In genomic region chr12:50604640-50604920, GRCh38 we compare ENCODE assay signal across 29 cellular contexts.
"Had no signal": no experiment of that assay in that cellular context is flagged by ENCODE, and none has a peak within 500 bp of the region (broad histone marks: within the 10 kb centered on the region; RNA-seq: fewer than 3 reads in every experiment).

No MANE protein-coding gene starts in this region.

- DNase-seq: activated CD4-positive, alpha-beta memory T cell treated with anti-CD3 and anti-CD28 coated beads, Interleukin-2, amount 10 ng/mL, durations not matched to agents 7 days and 5 days; activated CD4-positive, alpha-beta T cell treated with anti-CD3 and anti-CD28 coated beads for 1 hour; activated CD4-positive, alpha-beta T cell treated with anti-CD3 and anti-CD28 coated beads for 4 hours; activated CD4-positive, alpha-beta T cell treated with anti-CD3 and anti-CD28 coated beads, Interleukin-2, amount 10 ng/mL, durations not matched to agents 7 days and 5 days; activated CD4-positive, alpha-beta T cell treated with anti-CD3 and anti-CD28 coated beads, Interleukin-2, amount 50 U/mL, for 4 hours; activated CD8-positive, alpha-beta memory T cell treated with anti-CD3 and anti-CD28 coated beads, Interleukin-2, amount 50 U/mL, for 48 hours; activated gamma-delta T cell; activated naive CD4-positive, alpha-beta T cell; activated naive CD4-positive, alpha-beta T cell treated with anti-CD3 and anti-CD28 coated beads, Interleukin-2, amount 10 ng/mL, durations not matched to agents 7 days and 5 days; activated naive CD8-positive, alpha-beta T cell treated with anti-CD3 and anti-CD28 coated beads, Interleukin-2, amount 10 ng/mL, durations not matched to agents 7 days and 5 days; activated T-cell treated with anti-CD3 and anti-CD28 coated beads for 4 hours; activated T-cell treated with anti-CD3 and anti-CD28 coated beads, Interleukin-2, amount 50 U/mL, for 24 hours; activated T-cell treated with anti-CD3 and anti-CD28 coated beads, Interleukin-2, amount 50 U/mL, for 72 hours; central memory CD4-positive, alpha-beta T cell; cerebellar nuclear complex; dorsolateral prefrontal cortex; effector memory CD4-positive, alpha-beta T cell; endodermal cell; foreskin fibroblast; head of caudate nucleus; T-helper 2 cell had no signal

- H3K4me3 ChIP-seq: ascending aorta, breast epithelium, cardiac muscle cell, coronary artery, dorsolateral prefrontal cortex had no signal

- H3K4me3 Mint-ChIP-seq: activated CD4-positive, alpha-beta memory T cell treated with anti-CD3 and anti-CD28 coated beads, Interleukin-2, amount 10 ng/mL, durations not matched to agents 7 days and 5 days; activated CD4-positive, alpha-beta T cell treated with anti-CD3 and anti-CD28 coated beads, Interleukin-2, amount 10 ng/mL, durations not matched to agents 7 days and 5 days; activated naive CD4-positive, alpha-beta T cell treated with anti-CD3 and anti-CD28 coated beads, Interleukin-2, amount 10 ng/mL, durations not matched to agents 7 days and 5 days; activated naive CD8-positive, alpha-beta T cell treated with anti-CD3 and anti-CD28 coated beads, Interleukin-2, amount 10 ng/mL, durations not matched to agents 7 days and 5 days; activated T-cell treated with anti-CD3 and anti-CD28 coated beads, Interleukin-2, amount 50 U/mL, for 24 hours; activated T-cell treated with anti-CD3 and anti-CD28 coated beads, Interleukin-2, amount 50 U/mL, for 72 hours; brain; dendritic cell treated with granulocyte-macrophage colony-stimulating factor and Interleukin-4, amounts not matched to agents 40 ng/mL and 50 ng/mL, for 4 days; endodermal cell; WTC11 had no signal

- H3K27ac Mint-ChIP-seq: activated CD4-positive, alpha-beta memory T cell treated with anti-CD3 and anti-CD28 coated beads, Interleukin-2, amount 10 ng/mL, durations not matched to agents 7 days and 5 days; activated CD4-positive, alpha-beta T cell treated with anti-CD3 and anti-CD28 coated beads, Interleukin-2, amount 10 ng/mL, durations not matched to agents 7 days and 5 days; activated naive CD4-positive, alpha-beta T cell treated with anti-CD3 and anti-CD28 coated beads, Interleukin-2, amount 10 ng/mL, durations not matched to agents 7 days and 5 days; activated naive CD4-positive, alpha-beta T cell treated with anti-CD3 and anti-CD28 coated beads, Interleukin-2, amount 50 U/mL, for 72 hours; activated naive CD8-positive, alpha-beta T cell treated with anti-CD3 and anti-CD28 coated beads, Interleukin-2, amount 10 ng/mL, durations not matched to agents 7 days and 5 days; activated T-cell treated with anti-CD3 and anti-CD28 coated beads, Interleukin-2, amount 50 U/mL, for 24 hours; activated T-cell treated with anti-CD3 and anti-CD28 coated beads, Interleukin-2, amount 50 U/mL, for 72 hours; dendritic cell treated with granulocyte-macrophage colony-stimulating factor and Interleukin-4, amounts not matched to agents 40 ng/mL and 50 ng/mL, for 4 days; endodermal cell; WTC11 had no signal

- H3K27ac ChIP-seq: ascending aorta, breast epithelium, coronary artery had no signal

- H3K36me3 ChIP-seq: ascending aorta, breast epithelium, cardiac muscle cell had no signal

- H3K9me3 ChIP-seq: ascending aorta, breast epithelium had no signal

- H3K27me3 ChIP-seq: ascending aorta, breast epithelium, cardiac muscle cell, dorsolateral prefrontal cortex had no signal

- H3K9me3 Mint-ChIP-seq: activated CD4-positive, alpha-beta memory T cell treated with anti-CD3 and anti-CD28 coated beads, Interleukin-2, amount 10 ng/mL, durations not matched to agents 7 days and 5 days; activated CD4-positive, alpha-beta T cell treated with anti-CD3 and anti-CD28 coated beads, Interleukin-2, amount 10 ng/mL, durations not matched to agents 7 days and 5 days; activated naive CD4-positive, alpha-beta T cell treated with anti-CD3 and anti-CD28 coated beads, Interleukin-2, amount 10 ng/mL, durations not matched to agents 7 days and 5 days; activated naive CD4-positive, alpha-beta T cell treated with anti-CD3 and anti-CD28 coated beads, Interleukin-2, amount 50 U/mL, for 72 hours; activated naive CD8-positive, alpha-beta T cell treated with anti-CD3 and anti-CD28 coated beads, Interleukin-2, amount 10 ng/mL, durations not matched to agents 7 days and 5 days; activated T-cell treated with anti-CD3 and anti-CD28 coated beads, Interleukin-2, amount 50 U/mL, for 24 hours; activated T-cell treated with anti-CD3 and anti-CD28 coated beads, Interleukin-2, amount 50 U/mL, for 72 hours; dendritic cell treated with granulocyte-macrophage colony-stimulating factor and Interleukin-4, amounts not matched to agents 40 ng/mL and 50 ng/mL, for 4 days; endodermal cell had no signal

- ATAC-seq: activated naive CD4-positive, alpha-beta T cell treated with anti-CD3 and anti-CD28 coated beads, Interleukin-2, amount 50 U/mL, for 72 hours; activated T-cell treated with anti-CD3 and anti-CD28 coated beads, Interleukin-2, amount 50 U/mL, for 72 hours; WTC11 had no signal

- H3K27me3 Mint-ChIP-seq: activated CD4-positive, alpha-beta memory T cell treated with anti-CD3 and anti-CD28 coated beads, Interleukin-2, amount 10 ng/mL, durations not matched to agents 7 days and 5 days; activated CD4-positive, alpha-beta T cell treated with anti-CD3 and anti-CD28 coated beads, Interleukin-2, amount 10 ng/mL, durations not matched to agents 7 days and 5 days; activated naive CD4-positive, alpha-beta T cell treated with anti-CD3 and anti-CD28 coated beads, Interleukin-2, amount 10 ng/mL, durations not matched to agents 7 days and 5 days; activated naive CD8-positive, alpha-beta T cell treated with anti-CD3 and anti-CD28 coated beads, Interleukin-2, amount 10 ng/mL, durations not matched to agents 7 days and 5 days; activated T-cell treated with anti-CD3 and anti-CD28 coated beads, Interleukin-2, amount 50 U/mL, for 24 hours; brain; dendritic cell treated with granulocyte-macrophage colony-stimulating factor and Interleukin-4, amounts not matched to agents 40 ng/mL and 50 ng/mL, for 4 days had no signal
